Comparison of ENCODE assay signal across 8 cellular contexts in the genomic region with DNA sequence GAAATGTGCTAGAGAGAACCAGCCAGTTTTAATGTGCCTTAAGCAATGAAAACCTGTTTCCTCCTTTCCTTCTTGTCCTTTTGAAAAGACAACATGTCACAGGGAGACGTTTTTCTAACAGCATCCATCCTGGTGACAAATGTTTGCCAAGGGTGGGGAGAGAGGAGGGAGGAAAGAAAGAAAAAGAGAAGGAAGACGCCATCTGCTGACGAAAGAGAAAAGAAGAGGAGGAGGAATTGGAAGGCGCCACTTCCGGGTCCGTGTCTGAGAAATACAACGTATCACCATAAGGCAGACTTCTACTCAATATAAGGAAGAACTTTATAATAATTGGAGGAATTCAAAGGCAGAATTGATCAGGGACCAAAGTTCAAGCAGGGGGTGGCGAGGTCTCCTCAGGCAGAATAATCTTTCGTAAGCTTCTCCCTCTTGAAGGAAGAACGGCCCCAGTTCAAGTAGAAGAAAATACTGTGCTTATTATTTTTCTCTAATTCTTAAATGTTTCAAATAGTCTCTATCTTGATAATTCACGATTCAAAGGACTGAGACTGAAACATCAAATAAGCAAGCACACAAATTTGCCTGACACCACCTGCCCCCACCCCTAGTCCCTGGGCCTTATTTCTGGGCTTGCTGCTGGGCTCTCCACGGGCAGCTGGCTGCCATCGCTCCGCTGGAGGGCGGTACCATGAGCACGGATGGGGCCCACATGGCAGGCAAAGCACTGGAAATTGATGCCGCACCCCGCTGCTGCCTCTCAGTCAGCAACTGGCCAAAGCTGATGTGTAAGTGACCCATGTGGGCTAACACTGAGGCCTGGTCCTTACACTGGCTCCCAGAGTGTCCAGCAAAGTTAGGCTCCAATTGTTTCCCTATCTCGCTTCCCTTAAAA.
DNase-seq lines count a peak whose midpoint lies in the region; ATAC-seq and TF ChIP-seq lines count a peak whose summit lies in the region.

No MANE protein-coding gene starts in this region.

- ATAC-seq in omental fat pad (ENCODE audit: low FRiP score) = no peak

- intact Hi-C loops in left ventricle myocardium inferior (cut with micrococcal nuclease) = no loop called here

- no peak overlapping the region for H3K4me3 ChIP-seq in left ventricle myocardium inferior

- H3K36me3 ChIP-seq in left ventricle myocardium inferior = peaks cover 7% of the 10 kb centered on the region

- peak; percentile 49 for TF ChIP-seq CTCF in GM13976 (IDR thresholded peaks at IDR 0.05; ENCODE audit: borderline replicate concordance, control extremely low read depth, extremely low read depth, insufficient read depth, missing control alignments)
- TF ChIP-seq CTCF in left ventricle myocardium inferior (IDR thresholded peaks at IDR 0.05; ENCODE audit: borderline replicate concordance) = peak; percentile 62
- TF ChIP-seq CTCF in omental fat pad (IDR thresholded peaks at IDR 0.05) = no peak

- peak overlapping the region; percentile 79 for H3K27ac ChIP-seq in left ventricle myocardium inferior (replicated peaks)

- in situ Hi-C loops in GM13976 (cut with MboI; ENCODE audit: low sequenced_read_pairs, unreplicated experiment) = no loop called here

- H3K9me3 ChIP-seq in left ventricle myocardium inferior (replicated peaks) = peaks cover 7% of the 10 kb centered on the region

- H3K4me1 ChIP-seq in left ventricle myocardium inferior = peaks cover 61% of the 10 kb centered on the region

- DNase-seq in AG08396 (ENCODE audit: low spot score) (peak; percentile 53), GM13976 (ENCODE audit: low spot score) (peak; percentile 55), HT1080 (ENCODE audit: low read depth) (peak; percentile 83), SHP77 (lab: John Stamatoyannopoulos, UW) (peak; percentile 69 to 75), amniotic epithelial cell (ENCODE audit: low read depth) (peak; percentile 67), left ventricle myocardium inferior (peak; percentile 40), putamen (ENCODE audit: low spot score) (peak; percentile 78), omental fat pad (ENCODE audit: low spot score) (no peak)

- no peaks in the 10 kb centered on the region for H3K27me3 ChIP-seq in left ventricle myocardium inferior (ENCODE audit: low read depth)

Comparison
In these comparisons a context has a peak if more than half of its experiments do, and no peak if none do; other contexts are left out.
1. CTCF ChIP-seq: peak in GM13976 (single experiment) and left ventricle myocardium inferior (single experiment); none in omental fat pad (0 of 3).